In the genomic region with DNA sequence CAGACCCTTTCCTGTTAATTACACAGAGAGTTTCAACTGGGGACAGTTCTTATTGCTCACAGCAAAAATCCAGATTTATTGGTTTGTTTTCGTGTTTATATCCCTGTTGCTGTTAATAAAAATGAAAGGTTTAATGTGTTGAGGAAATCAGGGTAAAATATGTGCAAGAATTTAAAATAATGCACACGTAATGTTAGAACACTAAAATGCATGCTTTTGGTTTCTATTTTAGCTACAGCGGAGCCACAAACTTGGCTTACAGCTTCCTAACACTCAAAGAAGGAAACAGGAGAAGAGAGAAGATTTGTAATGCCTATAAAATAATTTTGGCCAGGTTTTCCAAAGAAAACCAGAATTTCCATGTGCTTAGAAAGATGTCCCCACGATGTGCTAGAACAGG, we compare ENCODE assay signal across 10 cellular contexts.
DNase-seq lines count a peak whose midpoint lies in the region; ATAC-seq, FAIRE-seq and TF ChIP-seq lines count a peak whose summit lies in the region.
"Had no signal": no experiment of that assay in that cellular context is flagged by ENCODE, and none has a peak within 500 bp of the region (broad histone marks: within the 10 kb centered on the region; RNA-seq: fewer than 3 reads in every experiment).

No MANE protein-coding gene starts in this region.

- H3K27ac Mint-ChIP-seq in activated naive CD4-positive, alpha-beta T cell treated with anti-CD3 and anti-CD28 coated beads, Interleukin-2, amount 10 ng/mL, durations not matched to agents 7 days and 5 days, result no peak overlapping the region
- peak overlapping the region in 1 of 2 donors; percentile 72 for H3K27ac Mint-ChIP-seq in activated naive CD4-positive, alpha-beta T cell treated with anti-CD3 and anti-CD28 coated beads, Interleukin-2, amount 50 U/mL, for 72 hours
- H3K27ac Mint-ChIP-seq in activated B cell treated with CpG ODN at 0.5 μM for 24 hours, result peak overlapping the region; percentile 53

- 34 to 58% methylated on average over 3 to 4 of the region's 4 CpGs for WGBS in transverse colon (ENCODE audit: low coverage in 1 of 2), 2 donors

- intact Hi-C loops in activated B cell treated with CpG ODN at 0.5 μM for 24 hours (cut with micrococcal nuclease) (loop anchor here (5.0 kb wide), 1 partner anchor 249 kb away; no protein-coding TSS in a partner anchor), kidney (cut with DNase I) (no loop called here), transverse colon (cut with DNase I; ENCODE audit: low total_unique reads) (no loop called here), uterus (cut with DNase I; ENCODE audit: low total_unique reads) (no loop called here)

- no peaks in the 10 kb centered on the region for H3K36me3 Mint-ChIP-seq in activated naive CD4-positive, alpha-beta T cell treated with anti-CD3 and anti-CD28 coated beads, Interleukin-2, amount 10 ng/mL, durations not matched to agents 7 days and 5 days
- no peaks in the 10 kb centered on the region for H3K36me3 Mint-ChIP-seq in activated naive CD4-positive, alpha-beta T cell treated with anti-CD3 and anti-CD28 coated beads, Interleukin-2, amount 50 U/mL, for 72 hours
- no peaks in the 10 kb centered on the region for H3K36me3 Mint-ChIP-seq in activated B cell treated with CpG ODN at 0.5 μM for 24 hours (ENCODE audit: low read depth)

- FAIRE-seq in kidney (lab: Jason Lieb, UNC), result no peak

- TF ChIP-seq EP300 in transverse colon (IDR thresholded peaks at IDR 0.05; ENCODE audit: low read depth), result no peak

- H3K9me3 ChIP-seq in kidney (ENCODE audit: control insufficient read depth in 1 of 2, low read length in 2 of 2) (no peaks in the 10 kb centered on the region), transverse colon (no peaks in the 10 kb centered on the region), uterus (no peaks in the 10 kb centered on the region)

- H3K9me3 Mint-ChIP-seq in activated naive CD4-positive, alpha-beta T cell treated with anti-CD3 and anti-CD28 coated beads, Interleukin-2, amount 10 ng/mL, durations not matched to agents 7 days and 5 days, result no peaks in the 10 kb centered on the region
- H3K9me3 Mint-ChIP-seq in activated naive CD4-positive, alpha-beta T cell treated with anti-CD3 and anti-CD28 coated beads, Interleukin-2, amount 50 U/mL, for 72 hours, result no peaks in the 10 kb centered on the region
- H3K9me3 Mint-ChIP-seq in activated B cell treated with CpG ODN at 0.5 μM for 24 hours, result no peaks in the 10 kb centered on the region

- POLR2A ChIA-PET in activated B cell treated with CpG ODN at 0.5 μM for 24 hours (lab: Charles Lee), result interaction anchor here (1.4 kb wide), 1 partner anchor 13 kb away, joined by 7 read pairs; no protein-coding TSS in a partner anchor

- TF ChIP-seq POLR2A in transverse colon (IDR thresholded peaks at IDR 0.05) (no peak), uterus (IDR thresholded peaks at IDR 0.05) (no peak)

- H3K4me1 ChIP-seq in kidney (ENCODE audit: control insufficient read depth in 1 of 2, insufficient read depth in 1 of 2, low read depth in 1 of 2, low read length in 2 of 2) (peaks cover 8 to 22% of the 10 kb centered on the region in 2 donors), transverse colon (no peaks in the 10 kb centered on the region), uterus (no peaks in the 10 kb centered on the region)

- H3K27me3 Mint-ChIP-seq in activated naive CD4-positive, alpha-beta T cell treated with anti-CD3 and anti-CD28 coated beads, Interleukin-2, amount 10 ng/mL, durations not matched to agents 7 days and 5 days, result peaks cover 14% of the 10 kb centered on the region
- H3K27me3 Mint-ChIP-seq in activated B cell treated with CpG ODN at 0.5 μM for 24 hours, result no peaks in the 10 kb centered on the region

- no peak for ATAC-seq in activated naive CD4-positive, alpha-beta T cell treated with anti-CD3 and anti-CD28 coated beads, Interleukin-2, amount 50 U/mL, for 72 hours
- ATAC-seq in activated B cell treated with CpG ODN at 0.5 μM for 24 hours (ENCODE audit: low read depth), result no peak

- CTCF ChIA-PET in activated naive CD4-positive, alpha-beta T cell treated with anti-CD3 and anti-CD28 coated beads, Interleukin-2, amount 10 ng/mL, durations not matched to agents 7 days and 5 days (lab: Charles Lee), result interaction anchor here (0.6 to 2.0 kb wide), 6 partner anchors 9 to 1369 kb away, joined by 3 to 5 read pairs (median 3); no protein-coding TSS in a partner anchor
- CTCF ChIA-PET in activated B cell treated with CpG ODN at 0.5 μM for 24 hours (lab: Charles Lee), result interaction anchor here (0.8 to 1.3 kb wide), 3 partner anchors 9 to 14 kb away, joined by 3 read pairs; no protein-coding TSS in a partner anchor

- H3K27ac ChIP-seq in kidney (ENCODE audit: low read depth in 2 of 2, low read length in 2 of 2) (no peak overlapping the region), transverse colon (peak overlapping the region in 3 of 4 donors; percentile 4 to 50 (median 36)), uterus (no peak overlapping the region)

- peak overlapping the region; percentile 63 for H3K4me3 Mint-ChIP-seq in activated naive CD4-positive, alpha-beta T cell treated with anti-CD3 and anti-CD28 coated beads, Interleukin-2, amount 10 ng/mL, durations not matched to agents 7 days and 5 days
- H3K4me3 Mint-ChIP-seq in activated B cell treated with CpG ODN at 0.5 μM for 24 hours, result peak overlapping the region; percentile 78

- in situ Hi-C loops in transverse colon (cut with MboI; ENCODE audit: low pct_ligation_motif_present in 1 of 4, low pct_unique_long_range_greater_than_20kb in 1 of 4, low sequenced_read_pairs in 3 of 4), result no loop called here

- no peak overlapping the region for H3K9ac ChIP-seq in kidney (ENCODE audit: low read length in 2 of 2)

- no peaks in the 10 kb centered on the region for H3K36me3 ChIP-seq in kidney (ENCODE audit: control insufficient read depth in 1 of 2, insufficient read depth in 2 of 2, low read length in 2 of 2)
- no peaks in the 10 kb centered on the region for H3K36me3 ChIP-seq in transverse colon
- H3K36me3 ChIP-seq in uterus, result no peaks in the 10 kb centered on the region

- H3K4me3 ChIP-seq in kidney (ENCODE audit: low read length in 2 of 2), result peak overlapping the region; percentile 19 to 22
- peak overlapping the region in 1 of 4 donors; percentile 20 for H3K4me3 ChIP-seq in transverse colon
- no peak overlapping the region for H3K4me3 ChIP-seq in uterus

- DNase-seq in activated naive CD4-positive, alpha-beta T cell treated with anti-CD3 and anti-CD28 coated beads, Interleukin-2, amount 10 ng/mL, durations not matched to agents 7 days and 5 days, result no peak
- no peak for DNase-seq in activated naive CD4-positive, alpha-beta T cell treated with anti-CD3 and anti-CD28 coated beads, Interleukin-2, amount 50 U/mL, for 72 hours (ENCODE audit: low spot score in 2 of 2)
- DNase-seq in activated B cell treated with CpG ODN at 0.5 μM for 24 hours (no peak), kidney (no peak), transverse colon (no peak), uterus (no peak), SIG-M5 treated with dmso at 0.1 percent for 504 hours (lab: John Stamatoyannopoulos, UW; ENCODE audit: unreplicated experiment) (no peak)
- DNase-seq in stimulated activated CD4-positive, alpha-beta T cell treated with anti-CD3 and anti-CD28 coated beads, Interleukin-1b, Interleukin-23, amount 100 ng/mL, for 48 hours, result no peak
- DNase-seq: NK-92 treated with Interleukin-12 subunit alpha and Interleukin-12 subunit beta, amount 100 ng/mL, for 24 hours; stimulated activated naive CD4-positive, alpha-beta T cell treated with Interleukin-2 at 50 U/mL for 16 hours had no signal

- H3K4me1 Mint-ChIP-seq in activated naive CD4-positive, alpha-beta T cell treated with anti-CD3 and anti-CD28 coated beads, Interleukin-2, amount 10 ng/mL, durations not matched to agents 7 days and 5 days, result peaks cover 17% of the 10 kb centered on the region
- H3K4me1 Mint-ChIP-seq in activated B cell treated with CpG ODN at 0.5 μM for 24 hours, result peaks cover 30% of the 10 kb centered on the region

- no peak for TF ChIP-seq CTCF in activated B cell treated with CpG ODN at 0.5 μM for 24 hours (IDR thresholded peaks at IDR 0.05)
- TF ChIP-seq CTCF in kidney (IDR thresholded peaks at IDR 0.05; ENCODE audit: borderline replicate concordance, extremely low read depth, insufficient read depth), result no peak
- TF ChIP-seq CTCF in transverse colon (IDR thresholded peaks at IDR 0.05), result no peak
- TF ChIP-seq CTCF in uterus (IDR thresholded peaks at IDR 0.05), result no peak

- no peaks in the 10 kb centered on the region for H3K27me3 ChIP-seq in transverse colon
- no peaks in the 10 kb centered on the region for H3K27me3 ChIP-seq in uterus

Comparison
In these comparisons a context has a peak if more than half of its experiments do, and no peak if none do; other contexts are left out.
1. H3K27ac ChIP-seq: peak in transverse colon (3 of 4); none in kidney (0 of 2) and uterus (0 of 2).
2. H3K4me3 ChIP-seq: peak in kidney (2 of 2); none in uterus (0 of 2).